ENCODE assay signal across 1 cellular context in the genomic region with DNA sequence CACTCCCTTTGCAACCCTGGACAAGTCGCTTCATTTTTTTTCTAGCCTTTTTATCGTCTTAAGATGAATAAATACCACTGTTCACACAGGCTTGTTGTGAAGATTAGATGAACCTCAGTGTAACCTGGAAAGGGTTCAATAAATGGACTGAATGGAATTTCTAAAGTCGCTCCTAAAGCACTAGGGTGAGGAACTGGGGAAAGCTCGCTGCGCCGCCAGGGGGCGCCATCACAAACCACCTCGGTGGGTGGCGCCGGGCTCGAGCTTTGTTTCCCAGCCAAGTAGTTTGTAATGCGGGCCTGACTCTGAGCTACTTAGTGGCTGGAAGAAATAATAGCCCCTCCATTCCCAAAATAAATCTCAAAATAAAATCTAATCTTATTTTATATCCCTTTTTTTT.
TF ChIP-seq lines count a peak whose summit lies in the region.

No MANE protein-coding gene starts in this region.

TF ChIP-seq in K562, 482 proteins besides CTCF, POLR2A, EP300 and RAD21:
- TF ChIP-seq E2F6 (IDR thresholded peaks at IDR 0.05; ENCODE audit: borderline replicate concordance in 1 of 2, extremely low read depth in 1 of 2, insufficient read depth in 1 of 2, insufficient read length in 1 of 2, low read depth in 1 of 2, low read length in 1 of 2, poor library complexity in 1 of 2, severe bottlenecking in 1 of 2) (no peak), ZKSCAN8 (CRISPR knock-in tag; IDR thresholded peaks at IDR 0.05) (no peak), PATZ1 (CRISPR knock-in tag; IDR thresholded peaks at IDR 0.05; ENCODE audit: borderline replicate concordance) (no peak), ZNF583 (CRISPR knock-in tag; IDR thresholded peaks at IDR 0.05) (no peak), SMC3 (conservative IDR thresholded peaks at IDR 0.05; ENCODE audit: insufficient read depth, low read depth, low read length) (peak; percentile 73), GTF2F1 (IDR thresholded peaks at IDR 0.05; ENCODE audit: low read depth, low read length) (no peak), ZNF589 (CRISPR knock-in tag; IDR thresholded peaks at IDR 0.05; ENCODE audit: low read depth) (no peak), ZNF764 (CRISPR knock-in tag; IDR thresholded peaks at IDR 0.05; ENCODE audit: low read depth) (no peak), ELF1 (tag; IDR thresholded peaks at IDR 0.05) (no peak), HNRNPL (IDR thresholded peaks at IDR 0.05; ENCODE audit: low read depth, low read length) (no peak), ZNF586 (CRISPR knock-in tag; conservative IDR thresholded peaks at IDR 0.05) (no peak), EZH2 (IDR thresholded peaks at IDR 0.05; ENCODE audit: borderline replicate concordance, low read depth, low read length) (no peak), CBFA2T3 (IDR thresholded peaks at IDR 0.05) (no peak), MAX (CRISPR knock-in tag; IDR thresholded peaks at IDR 0.05) (no peak), SPI1 (IDR thresholded peaks at IDR 0.05; ENCODE audit: borderline replicate concordance, low read depth, low read length) (peak; percentile 35; the same call in 1 of the 2 replicates), IFI16 (CRISPR knock-in tag; IDR thresholded peaks at IDR 0.05) (no peak), FOXJ2 (tag; IDR thresholded peaks at IDR 0.05) (no peak), MED1 (CRISPR knock-in tag; IDR thresholded peaks at IDR 0.05; ENCODE audit: borderline replicate concordance) (no peak), DPF2 (IDR thresholded peaks at IDR 0.05) (no peak), FOSL1 (tag; conservative IDR thresholded peaks at IDR 0.05) (no peak), KHSRP (IDR thresholded peaks at IDR 0.05) (no peak), ZNF551 (CRISPR knock-in tag; IDR thresholded peaks at IDR 0.05) (no peak), HIVEP1 (CRISPR knock-in tag; IDR thresholded peaks at IDR 0.05) (no peak), ZBTB8A (IDR thresholded peaks at IDR 0.05; ENCODE audit: partially characterized antibody) (no peak), RB1 (IDR thresholded peaks at IDR 0.05; ENCODE audit: low read depth) (0 out of 2 replicates have a peak, but pooled peaks have one; percentile 34), ZNF668 (CRISPR knock-in tag; IDR thresholded peaks at IDR 0.05) (no peak), ZNF77 (CRISPR knock-in tag; IDR thresholded peaks at IDR 0.05) (no peak), TSC22D4 (tag; IDR thresholded peaks at IDR 0.05) (no peak), BCOR (IDR thresholded peaks at IDR 0.05) (no peak), FUS (optimal IDR thresholded peaks at IDR 0.05; ENCODE audit: low read depth, low read length) (no peak), NR2C2 (CRISPR knock-in tag; IDR thresholded peaks at IDR 0.05) (no peak), NR2C2 (tag; IDR thresholded peaks at IDR 0.05) (no peak)
- TF ChIP-seq, protein P1, sequence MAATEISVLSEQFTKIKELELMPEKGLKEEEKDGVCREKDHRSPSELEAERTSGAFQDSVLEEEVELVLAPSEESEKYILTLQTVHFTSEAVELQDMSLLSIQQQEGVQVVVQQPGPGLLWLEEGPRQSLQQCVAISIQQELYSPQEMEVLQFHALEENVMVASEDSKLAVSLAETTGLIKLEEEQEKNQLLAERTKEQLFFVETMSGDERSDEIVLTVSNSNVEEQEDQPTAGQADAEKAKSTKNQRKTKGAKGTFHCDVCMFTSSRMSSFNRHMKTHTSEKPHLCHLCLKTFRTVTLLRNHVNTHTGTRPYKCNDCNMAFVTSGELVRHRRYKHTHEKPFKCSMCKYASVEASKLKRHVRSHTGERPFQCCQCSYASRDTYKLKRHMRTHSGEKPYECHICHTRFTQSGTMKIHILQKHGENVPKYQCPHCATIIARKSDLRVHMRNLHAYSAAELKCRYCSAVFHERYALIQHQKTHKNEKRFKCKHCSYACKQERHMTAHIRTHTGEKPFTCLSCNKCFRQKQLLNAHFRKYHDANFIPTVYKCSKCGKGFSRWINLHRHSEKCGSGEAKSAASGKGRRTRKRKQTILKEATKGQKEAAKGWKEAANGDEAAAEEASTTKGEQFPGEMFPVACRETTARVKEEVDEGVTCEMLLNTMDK (IDR thresholded peaks at IDR 0.05; ENCODE audit: borderline replicate concordance, insufficient read depth, low read depth, low read length, poor library complexity, severe bottlenecking): peak; percentile 78
- TF ChIP-seq, protein P2, sequence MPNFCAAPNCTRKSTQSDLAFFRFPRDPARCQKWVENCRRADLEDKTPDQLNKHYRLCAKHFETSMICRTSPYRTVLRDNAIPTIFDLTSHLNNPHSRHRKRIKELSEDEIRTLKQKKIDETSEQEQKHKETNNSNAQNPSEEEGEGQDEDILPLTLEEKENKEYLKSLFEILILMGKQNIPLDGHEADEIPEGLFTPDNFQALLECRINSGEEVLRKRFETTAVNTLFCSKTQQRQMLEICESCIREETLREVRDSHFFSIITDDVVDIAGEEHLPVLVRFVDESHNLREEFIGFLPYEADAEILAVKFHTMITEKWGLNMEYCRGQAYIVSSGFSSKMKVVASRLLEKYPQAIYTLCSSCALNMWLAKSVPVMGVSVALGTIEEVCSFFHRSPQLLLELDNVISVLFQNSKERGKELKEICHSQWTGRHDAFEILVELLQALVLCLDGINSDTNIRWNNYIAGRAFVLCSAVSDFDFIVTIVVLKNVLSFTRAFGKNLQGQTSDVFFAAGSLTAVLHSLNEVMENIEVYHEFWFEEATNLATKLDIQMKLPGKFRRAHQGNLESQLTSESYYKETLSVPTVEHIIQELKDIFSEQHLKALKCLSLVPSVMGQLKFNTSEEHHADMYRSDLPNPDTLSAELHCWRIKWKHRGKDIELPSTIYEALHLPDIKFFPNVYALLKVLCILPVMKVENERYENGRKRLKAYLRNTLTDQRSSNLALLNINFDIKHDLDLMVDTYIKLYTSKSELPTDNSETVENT (CRISPR knock-in tag; IDR thresholded peaks at IDR 0.05): no peak
- TF ChIP-seq, protein P3, sequence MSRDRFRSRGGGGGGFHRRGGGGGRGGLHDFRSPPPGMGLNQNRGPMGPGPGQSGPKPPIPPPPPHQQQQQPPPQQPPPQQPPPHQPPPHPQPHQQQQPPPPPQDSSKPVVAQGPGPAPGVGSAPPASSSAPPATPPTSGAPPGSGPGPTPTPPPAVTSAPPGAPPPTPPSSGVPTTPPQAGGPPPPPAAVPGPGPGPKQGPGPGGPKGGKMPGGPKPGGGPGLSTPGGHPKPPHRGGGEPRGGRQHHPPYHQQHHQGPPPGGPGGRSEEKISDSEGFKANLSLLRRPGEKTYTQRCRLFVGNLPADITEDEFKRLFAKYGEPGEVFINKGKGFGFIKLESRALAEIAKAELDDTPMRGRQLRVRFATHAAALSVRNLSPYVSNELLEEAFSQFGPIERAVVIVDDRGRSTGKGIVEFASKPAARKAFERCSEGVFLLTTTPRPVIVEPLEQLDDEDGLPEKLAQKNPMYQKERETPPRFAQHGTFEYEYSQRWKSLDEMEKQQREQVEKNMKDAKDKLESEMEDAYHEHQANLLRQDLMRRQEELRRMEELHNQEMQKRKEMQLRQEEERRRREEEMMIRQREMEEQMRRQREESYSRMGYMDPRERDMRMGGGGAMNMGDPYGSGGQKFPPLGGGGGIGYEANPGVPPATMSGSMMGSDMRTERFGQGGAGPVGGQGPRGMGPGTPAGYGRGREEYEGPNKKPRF (IDR thresholded peaks at IDR 0.05; ENCODE audit: low read depth, low read length): no peak
